Comparison of ENCODE assay signal across 7 cellular contexts in the genomic region with DNA sequence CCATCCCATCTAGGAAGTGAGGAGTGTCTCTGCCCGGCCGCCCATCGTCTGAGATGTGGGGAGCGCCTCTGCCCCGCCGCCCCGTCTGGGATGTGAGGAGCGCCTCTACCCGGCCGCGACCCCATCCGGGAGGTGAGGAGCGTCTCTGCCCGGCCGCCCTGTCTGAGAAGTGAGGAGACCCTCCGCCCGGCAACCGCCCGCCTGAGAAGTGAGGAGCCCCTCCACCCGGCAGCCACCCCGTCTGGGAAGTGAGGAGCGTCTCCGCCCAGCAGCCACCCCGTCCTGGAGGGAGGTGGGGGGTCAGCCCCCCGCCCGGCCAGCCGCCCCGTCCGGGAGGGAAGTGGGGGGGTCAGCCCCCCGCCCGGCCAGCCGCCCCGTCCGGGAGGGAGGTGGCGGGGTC. TPM values are rescaled to one million over a fixed set of nuclear protein-coding genes. Genes with fewer than 3 reads are reported as not detected.
"Had no signal": no experiment of that assay in that cellular context is flagged by ENCODE, and none has a peak within 500 bp of the region (broad histone marks: within the 10 kb centered on the region; RNA-seq: fewer than 3 reads in every experiment).

No MANE protein-coding gene starts in this region.

RNA-seq across cellular contexts. Expression of gene SLC25A47, which starts 21.5 kb away (rescaled TPM):
- total RNA-seq: LHCN-M2, MCF 10A, NCI-H460, PC-9, Right ventricle myocardium inferior, RPMI7951, SJCRH30 had no signal
